21 cellular contexts compared by ENCODE assay signal in genomic region chr3:62604746-62605351, GRCh38.
A peak's percentile ranks its signal among the peaks of the same experiment; 100 is the strongest.
DNase-seq lines count a peak whose midpoint lies in the region; ATAC-seq and TF ChIP-seq lines count a peak whose summit lies in the region.
"Had no signal": no experiment of that assay in that cellular context is flagged by ENCODE, and none has a peak within 500 bp of the region (broad histone marks: within the 10 kb centered on the region; RNA-seq: fewer than 3 reads in every experiment).

No MANE protein-coding gene starts in this region.

- H3K4me2 ChIP-seq in IMR-90 (ENCODE audit: low read depth, low read length) (peak overlapping the region; percentile 39), mammary epithelial cell (ENCODE audit: insufficient read depth, low read depth, low read length) (peak overlapping the region; percentile 31)

- peak overlapping the region; percentile 50 for H2AK5ac ChIP-seq in IMR-90 (ENCODE audit: low read depth, low read length)

- peak overlapping the region; percentile 35; the same call in 1 of the 2 replicates for H3K56ac ChIP-seq in IMR-90 (ENCODE audit: extremely low read depth, insufficient read depth, low read length)

- in situ Hi-C loops in IMR-90 (cut with MboI; ENCODE audit: low sequenced_read_pairs): loop anchor here (25.0 kb wide), 3 partner anchors 732 to 1382 kb away; partner anchors contain the start of gene C3orf49
- in situ Hi-C loops in mammary epithelial cell (cut with MboI; ENCODE audit: low sequenced_read_pairs in 2 of 2): loop anchor here in 1 of 2 donors (25.0 kb wide), 1 partner anchor 1207 kb away; the partner anchor contains the start of gene C3orf49

- H3K27ac ChIP-seq in IMR-90 (ENCODE audit: insufficient read depth, low read length) (no peak overlapping the region; the same call in 1 of the 2 replicates), mammary epithelial cell (ENCODE audit: insufficient read depth, low read depth, low read length) (peak overlapping the region; percentile 98)
- H3K27ac ChIP-seq: cardiac muscle cell, sigmoid colon, tibial nerve had no signal

- ATAC-seq in IMR-90 (ENCODE audit: low read depth) (0 out of 2 replicates have a peak, but pooled peaks have one; percentile 2), HG03139 (IDR thresholded peaks at IDR 0.05; ENCODE audit: unreplicated experiment) (no peak)
- ATAC-seq: natural killer cell treated with Interleukin-12 subunit alpha and Interleukin-12 subunit beta and Interleukin-15 and Interleukin-18, amount 100 ng/mL, for 72 hours had no signal

- no peak overlapping the region for H4K5ac ChIP-seq in IMR-90 (ENCODE audit: low read depth, low read length)

- H3K18ac ChIP-seq in IMR-90 (ENCODE audit: low read depth, low read length): no peak overlapping the region

- no peak for TF ChIP-seq RAD21 in IMR-90 (IDR thresholded peaks at IDR 0.05; ENCODE audit: low read length)

- peak overlapping the region; percentile 57; the same call in 1 of the 2 replicates for H4K91ac ChIP-seq in IMR-90 (ENCODE audit: insufficient read depth, low read depth, low read length)

- no peaks in the 10 kb centered on the region for H3K79me2 ChIP-seq in mammary epithelial cell (ENCODE audit: insufficient read depth, low read length)

- no peaks in the 10 kb centered on the region for H3K79me1 ChIP-seq in IMR-90 (ENCODE audit: low read depth in 1 of 2, low read length in 2 of 2)

- H3K27me3 ChIP-seq in IMR-90 (ENCODE audit: control insufficient read depth, insufficient read depth, low read length) (no peaks in the 10 kb centered on the region), mammary epithelial cell (ENCODE audit: insufficient read depth, low read length) (no peaks in the 10 kb centered on the region)
- H3K27me3 ChIP-seq: cardiac muscle cell, sigmoid colon, tibial nerve had no signal

- no TSS peak for BruUV-seq in IMR-90 (replicated peaks; lab: Mats Ljungman, UMichigan)
- TSS peak; percentile 71 for BruUV-seq in mammary epithelial cell (replicated peaks; lab: Mats Ljungman, UMichigan)

- intact Hi-C loops in IMR-90 (cut with micrococcal nuclease) (no loop called here), mammary epithelial cell (cut with micrococcal nuclease) (no loop called here)

- H3K14ac ChIP-seq in IMR-90 (replicated peaks; ENCODE audit: low read depth, low read length): peak overlapping the region; percentile 57; the same call in 1 of the 2 replicates

- no peak for TF ChIP-seq POLR2A in IMR-90 (IDR thresholded peaks at IDR 0.05; ENCODE audit: low read depth, low read length)

- H3K4me1 ChIP-seq in IMR-90 (ENCODE audit: control insufficient read depth, insufficient read depth, low read length) (peaks cover 15% of the 10 kb centered on the region), mammary epithelial cell (ENCODE audit: insufficient read depth, low read length) (peaks cover 67% of the 10 kb centered on the region)
- H3K4me1 ChIP-seq: sigmoid colon had no signal

- H2AFZ ChIP-seq in IMR-90 (replicated peaks; ENCODE audit: low read length, poor library complexity) (peak overlapping the region; percentile 52), mammary epithelial cell (ENCODE audit: low read depth, low read length) (no peak overlapping the region)

- POLR2A ChIA-PET in IMR-90 (lab: Charles Lee; ENCODE audit: unreplicated experiment): interaction anchor here (0.6 kb wide), 2 partner anchors 47 to 102 kb away, joined by 3 read pairs; no protein-coding TSS in a partner anchor

- H3K9me3 ChIP-seq in IMR-90 (ENCODE audit: control insufficient read depth, insufficient read depth, low read length): no peaks in the 10 kb centered on the region
- peaks cover 3% of the 10 kb centered on the region for H3K9me3 ChIP-seq in mammary epithelial cell (replicated peaks; ENCODE audit: insufficient read depth, low read length)
- H3K9me3 ChIP-seq: sigmoid colon, tibial nerve had no signal

- H3K4me3 ChIP-seq in AG10803 (ENCODE audit: low read length) (no peak overlapping the region), IMR-90 (ENCODE audit: insufficient read depth, low read depth, low read length) (no peak overlapping the region), mammary epithelial cell (replicated peaks in 1 of 3; ENCODE audit: insufficient read depth in 1 of 3, low read depth in 2 of 3, low read length in 3 of 3) (no peak overlapping the region)
- H3K4me3 ChIP-seq: cardiac muscle cell, sigmoid colon, tibial nerve had no signal

- H2BK15ac ChIP-seq in IMR-90 (ENCODE audit: low read depth, low read length): peak overlapping the region; percentile 79; the same call in 2 of the 3 replicates

- DNase-seq in AG10803 (ENCODE audit: low read depth): peak; percentile 29
- no peak for DNase-seq in IMR-90
- no peak for DNase-seq in mammary epithelial cell
- peak; percentile 70 for DNase-seq in myocyte (ENCODE audit: low read depth)
- no peak for DNase-seq in NCI-H128 (lab: John Stamatoyannopoulos, UW; ENCODE audit: unreplicated experiment)
- DNase-seq in D341Med (ENCODE audit: low spot score): no peak
- DNase-seq: activated effector memory CD4-positive, alpha-beta T cell treated with anti-CD3 and anti-CD28 coated beads, Interleukin-2, amount 50 U/mL, for 16 hours; DND-41; foreskin melanocyte; KBM-7; NCI-H2029 treated with DMSO at 0.1 percent for 48 hours; OCI-M1; posterior cingulate gyrus; sigmoid colon; stimulated activated CD4-positive, alpha-beta T cell treated with anti-CD3 and anti-CD28 coated beads, Interleukin-2, amount 100 ng/mL, for 24 hours; stimulated activated naive CD4-positive, alpha-beta T cell; T-helper 2 cell had no signal

- WGBS in IMR-90 (ENCODE audit: extremely low coverage in 2 of 2, insufficient read length in 1 of 2), 2 experiments: no CpG with 5 or more reads among the region's 1 CpG
- WGBS in mammary epithelial cell (ENCODE audit: low coverage, missing lambda C conversion rate): 80% methylated on average over 1 of the region's 1 CpG

- CTCF ChIA-PET in IMR-90 (lab: Yijun Ruan, JAX) (interaction anchor here (1.4 to 1.7 kb wide), 2 partner anchors 18 to 21 kb away, joined by 4 to 6 read pairs; no protein-coding TSS in a partner anchor), mammary epithelial cell (lab: Charles Lee; ENCODE audit: low non-redundant PET) (interaction anchor here (0.6 kb wide), 1 partner anchor 300 kb away, joined by 3 read pairs; no protein-coding TSS in a partner anchor)

- H2BK120ac ChIP-seq in IMR-90 (ENCODE audit: low read depth, low read length): peak overlapping the region; percentile 99

- H2BK5ac ChIP-seq in IMR-90 (ENCODE audit: low read depth, low read length, poor library complexity, severe bottlenecking): peak overlapping the region; percentile 55

- H3K23ac ChIP-seq in IMR-90 (ENCODE audit: low read depth, low read length): no peak overlapping the region; the same call in 1 of the 2 replicates

- no peak overlapping the region for H3K9ac ChIP-seq in IMR-90 (ENCODE audit: low read depth, low read length)
- H3K9ac ChIP-seq in mammary epithelial cell (ENCODE audit: insufficient read depth, low read length): peak overlapping the region; percentile 83

- peaks cover 7% of the 10 kb centered on the region for H3K9me1 ChIP-seq in IMR-90 (ENCODE audit: insufficient read depth, low read length)

- no peak overlapping the region for H2AK9ac ChIP-seq in IMR-90 (replicated peaks; ENCODE audit: low read depth, low read length, poor library complexity)

- peak overlapping the region; percentile 80 for H3K4ac ChIP-seq in IMR-90 (ENCODE audit: low read depth, low read length)

- H4K8ac ChIP-seq in IMR-90 (ENCODE audit: low read depth in 2 of 2, low read length in 2 of 2): peak overlapping the region in 1 of 2 experiments; percentile 63; a peak in 1 of 4 replicates

- peak overlapping the region; percentile 90 for H2BK20ac ChIP-seq in IMR-90 (ENCODE audit: low read depth, low read length)

- dilution Hi-C loops in IMR-90 (cut with HindIII; ENCODE audit: low sequenced_read_pairs, unreplicated experiment): no loop called here
- dilution Hi-C loops in mammary epithelial cell (cut with HindIII; ENCODE audit: low sequenced_read_pairs): no loop called here

- TF ChIP-seq CTCF in AG10803 (conservative IDR thresholded peaks at IDR 0.05; ENCODE audit: low read length): no peak
- no peak for TF ChIP-seq CTCF in IMR-90 (conservative IDR thresholded peaks at IDR 0.05; ENCODE audit: low read depth, low read length)
- no peak for TF ChIP-seq CTCF in mammary epithelial cell (conservative IDR thresholded peaks at IDR 0.05 in 1 of 2, IDR thresholded peaks at IDR 0.05 in 1 of 2; ENCODE audit: extremely low read depth in 1 of 2, insufficient read depth in 1 of 2, low read depth in 1 of 2, low read length in 2 of 2)

- H3K36me3 ChIP-seq in IMR-90 (ENCODE audit: control insufficient read depth, insufficient read depth, low read length) (no peaks in the 10 kb centered on the region), mammary epithelial cell (ENCODE audit: insufficient read depth, low read length) (no peaks in the 10 kb centered on the region)
- H3K36me3 ChIP-seq: cardiac muscle cell, sigmoid colon, tibial nerve had no signal

- H4K20me1 ChIP-seq in IMR-90 (ENCODE audit: insufficient read depth, low read length) (no peaks in the 10 kb centered on the region), mammary epithelial cell (ENCODE audit: insufficient read depth, low read length) (no peaks in the 10 kb centered on the region)

TF ChIP-seq in IMR-90, 13 proteins besides CTCF, POLR2A, EP300 and RAD21 (continues in another document):
- no peak for TF ChIP-seq RFX5 (IDR thresholded peaks at IDR 0.05; ENCODE audit: low read depth, low read length)
- TF ChIP-seq MAFK (IDR thresholded peaks at IDR 0.05; ENCODE audit: low read depth, low read length): no peak
- no peak for TF ChIP-seq RCOR1 (IDR thresholded peaks at IDR 0.05; ENCODE audit: insufficient replicate concordance, low read length)
- TF ChIP-seq MXI1 (IDR thresholded peaks at IDR 0.05; ENCODE audit: borderline replicate concordance, low read depth, low read length): no peak
- no peak for TF ChIP-seq NFE2L2 (IDR thresholded peaks at IDR 0.05; ENCODE audit: low read depth, low read length)
- TF ChIP-seq CEBPB (IDR thresholded peaks at IDR 0.05; ENCODE audit: low read depth, low read length): no peak
- no peak for TF ChIP-seq USF2 (IDR thresholded peaks at IDR 0.05; ENCODE audit: low read depth, low read length)
- TF ChIP-seq SMC3 (IDR thresholded peaks at IDR 0.05; ENCODE audit: low read depth, low read length): no peak
- no peak for TF ChIP-seq CHD1 (IDR thresholded peaks at IDR 0.05; ENCODE audit: low read depth, low read length)
- TF ChIP-seq BHLHE40 (IDR thresholded peaks at IDR 0.05; ENCODE audit: low read depth, low read length): no peak

Comparison
In these comparisons a context has a peak if more than half of its experiments do, and no peak if none do; other contexts are left out.
1. DNase-seq: peak in AG10803 (single experiment) and myocyte (single experiment); none in IMR-90 (single experiment), mammary epithelial cell (single experiment), NCI-H128 (single experiment) and D341Med (single experiment).